ENCODE assay signal across 14 cellular contexts in the genomic region with DNA sequence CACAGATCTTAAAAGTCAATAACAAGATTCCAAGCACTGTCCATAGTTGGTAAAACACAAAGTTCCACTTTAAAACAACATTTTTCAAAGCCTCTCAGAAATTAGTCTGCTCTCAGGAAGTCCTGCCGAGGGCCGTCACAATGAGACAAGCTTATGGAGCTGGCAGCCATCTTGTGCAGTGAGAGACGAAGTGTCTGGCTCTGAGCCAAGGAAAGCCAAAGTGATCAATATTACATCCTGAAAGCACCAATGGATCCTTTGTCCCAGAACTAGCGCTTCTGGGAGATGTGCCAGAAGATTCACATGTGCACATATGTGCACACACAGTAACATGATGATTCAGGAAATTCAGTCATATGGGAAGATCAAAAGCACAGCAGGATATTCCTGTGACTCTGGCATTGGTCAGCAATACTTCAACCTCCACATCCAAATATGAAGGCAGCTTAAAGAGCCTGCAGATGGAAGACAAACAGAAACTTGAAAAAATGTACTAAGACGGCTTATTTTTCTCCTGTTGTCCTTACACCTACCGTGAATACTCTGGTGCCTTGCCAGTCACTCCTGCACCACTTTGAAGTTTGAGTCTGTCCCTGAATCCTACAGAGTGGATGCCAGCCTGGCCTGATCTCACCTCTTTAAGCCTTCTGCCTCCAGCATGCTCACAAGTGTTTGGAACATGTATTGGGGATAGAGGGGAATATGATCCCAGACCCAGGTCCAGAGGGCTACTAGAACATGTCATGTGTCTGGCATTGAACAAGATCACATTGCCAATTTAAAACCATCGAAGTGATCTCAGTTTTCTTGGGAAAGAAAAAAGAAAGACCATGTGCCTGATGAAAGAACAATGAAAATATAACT. TPM values are rescaled to one million over a fixed set of nuclear protein-coding genes. Genes with fewer than 3 reads are reported as not detected.
DNase-seq lines count a peak whose midpoint lies in the region; ATAC-seq, FAIRE-seq and TF ChIP-seq lines count a peak whose summit lies in the region.
"Had no signal": no experiment of that assay in that cellular context is flagged by ENCODE, and none has a peak within 500 bp of the region (broad histone marks: within the 10 kb centered on the region; RNA-seq: fewer than 3 reads in every experiment).

No MANE protein-coding gene starts in this region.

- DNase-seq in D721Med (ENCODE audit: insufficient read length, low spot score), result no peak
- peak; percentile 77 for DNase-seq in NCI-H1092 (lab: John Stamatoyannopoulos, UW)
- DNase-seq in astrocyte of the cerebellum (ENCODE audit: low read depth), result peak; percentile 36
- DNase-seq in mesenchymal stem cell, result no peak
- DNase-seq in COLO829 (ENCODE audit: low spot score), result no peak
- DNase-seq: activated T-cell treated with anti-CD3 and anti-CD28 coated beads, Interleukin-2, amount 50 U/mL, for 1 hour; mesendoderm had no signal

- H2AK5ac ChIP-seq in mesenchymal stem cell (ENCODE audit: low read length, severe bottlenecking), result no peak overlapping the region

- H3K36me3 ChIP-seq in mesenchymal stem cell (ENCODE audit: control insufficient read depth in 1 of 2, insufficient read depth in 2 of 2, low read depth in 1 of 2, low read length in 2 of 2) (no peaks in the 10 kb centered on the region), gastroesophageal sphincter (no peaks in the 10 kb centered on the region)
- H3K36me3 ChIP-seq: cardiac muscle cell had no signal

- H3K4me2 ChIP-seq in mesenchymal stem cell (ENCODE audit: low read length, poor library complexity, severe bottlenecking), result no peak overlapping the region

- 95% methylated on average over 6 of the region's 7 CpGs for WGBS in mesenchymal stem cell
- WGBS in gastroesophageal sphincter (ENCODE audit: low coverage in 1 of 2), 2 donors, result 45 to 59% methylated on average over 5 to 6 of the region's 7 CpGs

- ATAC-seq in GM21526 (IDR thresholded peaks at IDR 0.05; ENCODE audit: low FRiP score, unreplicated experiment), result no peak
- no peak for ATAC-seq in GM21447 (IDR thresholded peaks at IDR 0.05; ENCODE audit: unreplicated experiment)
- no peak for ATAC-seq in gastroesophageal sphincter

- H3K27me3 ChIP-seq in mesenchymal stem cell (ENCODE audit: control insufficient read depth in 1 of 2, insufficient read depth in 1 of 2, low read length in 2 of 2) (no peaks in the 10 kb centered on the region), gastroesophageal sphincter (no peaks in the 10 kb centered on the region)
- H3K27me3 ChIP-seq: cardiac muscle cell had no signal

- in situ Hi-C loops in astrocyte of the cerebellum (cut with HindIII; ENCODE audit: low sequenced_read_pairs), result no loop called here

- no peak overlapping the region for H3K4ac ChIP-seq in mesenchymal stem cell (ENCODE audit: low read depth in 1 of 2, low read length in 2 of 2)

- TF ChIP-seq CTCF in D721Med (IDR thresholded peaks at IDR 0.05; ENCODE audit: insufficient read depth, missing control alignments) (no peak), astrocyte of the cerebellum (IDR thresholded peaks at IDR 0.05; ENCODE audit: low read depth, low read length, missing control alignments) (no peak), gastroesophageal sphincter (IDR thresholded peaks at IDR 0.05) (no peak)

- H3K4me3 ChIP-seq in astrocyte of the cerebellum (ENCODE audit: low read depth, low read length) (no peak overlapping the region), mesenchymal stem cell (ENCODE audit: insufficient read depth in 1 of 2, low read depth in 1 of 2, low read length in 2 of 2) (no peak overlapping the region), gastroesophageal sphincter (no peak overlapping the region)
- H3K4me3 ChIP-seq: cardiac muscle cell had no signal

- H4K8ac ChIP-seq in mesenchymal stem cell (ENCODE audit: low read length), result no peak overlapping the region

- H2BK12ac ChIP-seq in mesenchymal stem cell (ENCODE audit: low read length in 2 of 2), result no peak overlapping the region

- no peak overlapping the region for H3K14ac ChIP-seq in mesenchymal stem cell (ENCODE audit: low read length in 2 of 2)

- peak; percentile 38 for FAIRE-seq in D721Med (lab: Jason Lieb, UNC)
- FAIRE-seq: TTC549 had no signal

- no peak for TF ChIP-seq POLR2A in gastroesophageal sphincter (IDR thresholded peaks at IDR 0.05)

- H3K4me1 ChIP-seq in mesenchymal stem cell (ENCODE audit: control insufficient read depth, insufficient read depth, low read depth, low read length), result peaks cover 2% of the 10 kb centered on the region
- no peaks in the 10 kb centered on the region for H3K4me1 ChIP-seq in gastroesophageal sphincter

- no peak overlapping the region for H2BK5ac ChIP-seq in mesenchymal stem cell (ENCODE audit: low read depth, low read length, poor library complexity, severe bottlenecking)

- no peak overlapping the region for H2BK120ac ChIP-seq in mesenchymal stem cell (ENCODE audit: low read depth, low read length)

- H3K23ac ChIP-seq in mesenchymal stem cell (ENCODE audit: low read length in 2 of 2), result no peak overlapping the region

- H3K18ac ChIP-seq in mesenchymal stem cell (ENCODE audit: low read depth in 1 of 2, low read length in 2 of 2), result no peak overlapping the region

- H2BK15ac ChIP-seq in mesenchymal stem cell (ENCODE audit: low read depth, poor library complexity, severe bottlenecking), result no peak overlapping the region

- TF ChIP-seq EP300 in gastroesophageal sphincter (IDR thresholded peaks at IDR 0.05), result no peak

- peak overlapping the region; percentile 69 for H3K9ac ChIP-seq in mesenchymal stem cell (ENCODE audit: low read length)
- H3K9ac ChIP-seq: KMS-11 had no signal

- no peak overlapping the region for H4K91ac ChIP-seq in mesenchymal stem cell (ENCODE audit: low read length)

- no peak overlapping the region for H3K27ac ChIP-seq in mesenchymal stem cell (ENCODE audit: low read length, poor library complexity, severe bottlenecking)
- H3K27ac ChIP-seq in gastroesophageal sphincter, result no peak overlapping the region
- H3K27ac ChIP-seq: cardiac muscle cell, KMS-11 had no signal

- H2AFZ ChIP-seq in mesenchymal stem cell (ENCODE audit: low read depth, low read length), result no peak overlapping the region

- H3K9me3 ChIP-seq in mesenchymal stem cell (ENCODE audit: control insufficient read depth, low read length) (peaks cover 12% of the 10 kb centered on the region), gastroesophageal sphincter (no peaks in the 10 kb centered on the region)

- no peaks in the 10 kb centered on the region for H3K79me1 ChIP-seq in mesenchymal stem cell (replicated peaks; ENCODE audit: low read length, poor library complexity, severe bottlenecking)

RNA-seq across cellular contexts. Expression of a gene that starts 44.5 kb away (rescaled TPM):
- polyA plus RNA-seq in mesenchymal stem cell (2013, experiment 1 of 2), result 0.66 TPM
- 0.56 TPM for polyA plus RNA-seq in mesenchymal stem cell (2013, experiment 2 of 2)
- total RNA-seq in gastroesophageal sphincter, result 10 to 100 TPM; 13.4 to 27.9 (median 21.4) TPM
- total RNA-seq: CD4-positive, CD25-positive, alpha-beta regulatory T cell had no signal

Comparison
In these comparisons a context has a peak if more than half of its experiments do, and no peak if none do; other contexts are left out.
1. DNase-seq: peak in NCI-H1092 (single experiment) and astrocyte of the cerebellum (single experiment); none in D721Med (single experiment), mesenchymal stem cell (single experiment) and COLO829 (single experiment).